In the genomic region with DNA sequence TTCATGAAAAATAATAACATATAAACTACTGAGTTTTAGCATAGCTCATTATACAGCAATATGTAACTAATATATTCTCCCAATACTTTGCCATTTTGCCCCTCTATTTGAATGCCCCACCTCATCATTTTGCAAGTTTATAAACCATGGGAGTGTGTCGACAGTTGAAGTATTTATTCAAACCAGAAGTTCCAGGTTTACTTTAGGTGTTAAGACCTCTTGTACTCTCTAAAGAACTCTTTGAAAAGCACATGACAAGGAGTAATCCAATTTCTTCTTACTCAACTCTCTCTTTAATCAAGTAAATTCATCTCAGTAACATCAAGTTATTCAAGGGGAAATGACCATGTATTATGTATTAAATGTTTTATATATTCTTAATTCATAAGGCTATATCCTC, we compare ENCODE assay signal across 25 cellular contexts.
"Had no signal": no experiment of that assay in that cellular context is flagged by ENCODE, and none has a peak within 500 bp of the region (broad histone marks: within the 10 kb centered on the region; RNA-seq: fewer than 3 reads in every experiment).

No MANE protein-coding gene starts in this region.

- ATAC-seq: naive thymus-derived CD4-positive, alpha-beta T cell; natural killer cell; psoas muscle; right cardiac atrium; right lobe of liver; stimulated activated effector memory CD8-positive, alpha-beta T cell treated with anti-CD3 and anti-CD28 coated beads, Interleukin-12 subunit alpha, Interleukin-12 subunit beta, amount 100 ng/mL, for 72 hours; stimulated activated naive B cell treated with anti-CD40 and anti-IgM and Interleukin-4, amounts not matched to agents 10 μg/mL and 1 μg/mL and 100 μg/mL, for 72 hours had no signal

- H3K9me3 ChIP-seq: ovary, sigmoid colon, suprapubic skin, testis, transverse colon, vagina had no signal

- DNase-seq: naive thymus-derived CD4-positive, alpha-beta T cell; natural killer cell; occipital lobe; ovary; posterior cingulate gyrus; psoas muscle; right cardiac atrium; right lobe of liver; sigmoid colon; small intestine; stimulated activated CD4-positive, alpha-beta T cell treated with anti-CD3 and anti-CD28 coated beads, Interleukin-15, amount 100 ng/mL, for 24 hours; stimulated activated CD4-positive, alpha-beta T cell treated with anti-CD3 and anti-CD28 coated beads, Interleukin-2, amount 100 ng/mL, for 24 hours; stimulated activated CD4-positive, alpha-beta T cell treated with anti-CD3 and anti-CD28 coated beads, Interleukin-2, amount 100 ng/mL, for 48 hours; stimulated activated CD4-positive, alpha-beta T cell treated with anti-CD3 and anti-CD28 coated beads, Interleukin-4, amount 100 ng/mL, for 24 hours; stimulated activated naive B cell treated with anti-CD40 and anti-IgM and Interleukin-4, amounts not matched to agents 10 μg/mL and 1 μg/mL and 100 μg/mL, for 72 hours; stimulated activated naive CD4-positive, alpha-beta T cell treated with Interleukin-2 at 50 U/mL for 16 hours; stomach; testis; tibial artery; transverse colon had no signal

- H3K4me3 ChIP-seq: neural progenitor cell, ovary, psoas muscle, right lobe of liver, sigmoid colon, stomach, suprapubic skin, testis, tibial artery, transverse colon, vagina had no signal

- H3K4me1 ChIP-seq: neural progenitor cell, parathyroid adenoma, psoas muscle, right lobe of liver, sigmoid colon, stomach, suprapubic skin, testis, tibial artery, transverse colon, vagina had no signal

- H3K27ac ChIP-seq: neural progenitor cell, ovary, parathyroid adenoma, psoas muscle, right lobe of liver, sigmoid colon, stomach, suprapubic skin, testis, tibial artery, transverse colon, vagina had no signal

- H3K27me3 ChIP-seq: neural progenitor cell, ovary, right lobe of liver, sigmoid colon, stomach, suprapubic skin, testis, tibial artery, transverse colon, vagina had no signal

- H3K36me3 ChIP-seq: neural progenitor cell, ovary, right lobe of liver, sigmoid colon, stomach, suprapubic skin, tibial artery, transverse colon, vagina had no signal
